ENCODE assay signal across 16 cellular contexts in genomic region chr3:182238141-182238540, GRCh38.
DNase-seq lines count a peak whose midpoint lies in the region; ATAC-seq, FAIRE-seq and TF ChIP-seq lines count a peak whose summit lies in the region.
"Had no signal": no experiment of that assay in that cellular context is flagged by ENCODE, and none has a peak within 500 bp of the region (broad histone marks: within the 10 kb centered on the region; RNA-seq: fewer than 3 reads in every experiment).

No MANE protein-coding gene starts in this region.

- H3K27ac ChIP-seq in astrocyte (ENCODE audit: low read depth, low read length), result peak overlapping the region; percentile 75
- peak overlapping the region; percentile 99 for H3K27ac ChIP-seq in neural progenitor cell
- H3K27ac ChIP-seq: adrenal gland, skin epidermis, testis had no signal

- no peaks in the 10 kb centered on the region for H4K20me1 ChIP-seq in astrocyte (ENCODE audit: insufficient read depth, low read length)
- H4K20me1 ChIP-seq in neural progenitor cell (ENCODE audit: low read depth), result no peaks in the 10 kb centered on the region

- H3K4me3 ChIP-seq in astrocyte (ENCODE audit: insufficient read depth, low read depth, low read length) (no peak overlapping the region), neural progenitor cell (peak overlapping the region; percentile 27)
- H3K4me3 ChIP-seq: adrenal gland, skin epidermis, testis had no signal

- FAIRE-seq in astrocyte (lab: Jason Lieb, UNC), result no peak

- TF ChIP-seq CTCF in astrocyte (IDR thresholded peaks at IDR 0.05; ENCODE audit: insufficient read depth, low read depth, low read length), result no peak
- TF ChIP-seq CTCF in neural progenitor cell (IDR thresholded peaks at IDR 0.05), result no peak

- H3K4me1 Mint-ChIP-seq in astrocyte (ENCODE audit: low read depth, unreplicated experiment) (peaks cover 8% of the 10 kb centered on the region), neural progenitor cell (peaks cover 66% of the 10 kb centered on the region)
- no peaks in the 10 kb centered on the region for H3K4me1 Mint-ChIP-seq in activated T-cell treated with anti-CD3 and anti-CD28 coated beads, Interleukin-2, amount 50 U/mL, for 4 hours (ENCODE audit: low read depth)

- H3K9me3 Mint-ChIP-seq in astrocyte (ENCODE audit: unreplicated experiment) (no peaks in the 10 kb centered on the region), neural progenitor cell (no peaks in the 10 kb centered on the region)
- no peaks in the 10 kb centered on the region for H3K9me3 Mint-ChIP-seq in activated T-cell treated with anti-CD3 and anti-CD28 coated beads, Interleukin-2, amount 50 U/mL, for 4 hours
- H3K9me3 Mint-ChIP-seq: activated T-cell treated with anti-CD3 and anti-CD28 coated beads, Interleukin-2, amount 50 U/mL, for 72 hours had no signal

- H2AFZ ChIP-seq in astrocyte (ENCODE audit: low read depth, low read length) (peak overlapping the region; percentile 34), neural progenitor cell (replicated peaks) (no peak overlapping the region)

- H3K4me2 ChIP-seq in astrocyte (ENCODE audit: low read length) (peak overlapping the region; percentile 78), neural progenitor cell (peak overlapping the region; percentile 76)

- no peak overlapping the region for H3K4me3 Mint-ChIP-seq in astrocyte (ENCODE audit: unreplicated experiment)
- H3K4me3 Mint-ChIP-seq in neural progenitor cell, result peak overlapping the region; percentile 51
- H3K4me3 Mint-ChIP-seq in activated T-cell treated with anti-CD3 and anti-CD28 coated beads, Interleukin-2, amount 50 U/mL, for 4 hours, result no peak overlapping the region
- H3K4me3 Mint-ChIP-seq: activated T-cell treated with anti-CD3 and anti-CD28 coated beads, Interleukin-2, amount 50 U/mL, for 72 hours had no signal

- H3F3A ChIP-seq in neural progenitor cell (ENCODE audit: low read depth), result peaks cover 33% of the 10 kb centered on the region

- H3K27ac Mint-ChIP-seq in astrocyte (ENCODE audit: unreplicated experiment) (no peak overlapping the region), neural progenitor cell (peak overlapping the region; percentile 100)
- H3K27ac Mint-ChIP-seq: activated T-cell treated with anti-CD3 and anti-CD28 coated beads, Interleukin-2, amount 50 U/mL, for 72 hours had no signal

- H3K79me2 ChIP-seq in astrocyte (ENCODE audit: insufficient read depth, low read length) (no peaks in the 10 kb centered on the region), neural progenitor cell (ENCODE audit: low read depth) (no peaks in the 10 kb centered on the region)

- H3K9me3 ChIP-seq in astrocyte (ENCODE audit: insufficient read depth, low read depth, low read length) (no peaks in the 10 kb centered on the region), neural progenitor cell (ENCODE audit: low read depth) (no peaks in the 10 kb centered on the region)
- H3K9me3 ChIP-seq: adrenal gland, testis had no signal

- H3K36me3 Mint-ChIP-seq in astrocyte (ENCODE audit: low read depth, unreplicated experiment) (no peaks in the 10 kb centered on the region), neural progenitor cell (no peaks in the 10 kb centered on the region)
- no peaks in the 10 kb centered on the region for H3K36me3 Mint-ChIP-seq in activated T-cell treated with anti-CD3 and anti-CD28 coated beads, Interleukin-2, amount 50 U/mL, for 4 hours (ENCODE audit: insufficient read depth)

- H3K36me3 ChIP-seq in astrocyte (ENCODE audit: insufficient read depth, low read length) (no peaks in the 10 kb centered on the region), neural progenitor cell (no peaks in the 10 kb centered on the region)
- H3K36me3 ChIP-seq: adrenal gland had no signal

- H3K27me3 Mint-ChIP-seq in astrocyte (ENCODE audit: low read depth, unreplicated experiment) (no peaks in the 10 kb centered on the region), neural progenitor cell (ENCODE audit: insufficient read depth, low read depth) (no peaks in the 10 kb centered on the region)
- no peaks in the 10 kb centered on the region for H3K27me3 Mint-ChIP-seq in activated T-cell treated with anti-CD3 and anti-CD28 coated beads, Interleukin-2, amount 50 U/mL, for 4 hours (ENCODE audit: low read depth)

- no peak for ATAC-seq in GM21723 (IDR thresholded peaks at IDR 0.05; ENCODE audit: unreplicated experiment)
- no peak for ATAC-seq in activated T-cell treated with anti-CD3 and anti-CD28 coated beads, Interleukin-2, amount 50 U/mL, for 4 hours
- ATAC-seq: activated T-cell treated with anti-CD3 and anti-CD28 coated beads, Interleukin-2, amount 50 U/mL, for 72 hours had no signal

- H3K4me1 ChIP-seq in astrocyte (ENCODE audit: insufficient read depth, low read length) (peaks cover 28% of the 10 kb centered on the region), neural progenitor cell (peaks cover 92% of the 10 kb centered on the region)

- DNase-seq in C1 segment of cervical spinal cord (lab: John Stamatoyannopoulos, UW), result peak in 10 of 14 donors; percentile 12 to 64 (median 50)
- peak; percentile 80 for DNase-seq in astrocyte (ENCODE audit: low read depth)
- DNase-seq in hippocampal formation (lab: John Stamatoyannopoulos, UW), result peak; percentile 49 to 73
- DNase-seq in neural progenitor cell (ENCODE audit: low spot score), result peak; percentile 97
- DNase-seq in activated T-cell treated with anti-CD3 and anti-CD28 coated beads, Interleukin-2, amount 50 U/mL, for 4 hours, result no peak
- DNase-seq in NCI-H510A treated with DMSO at 0.1 percent for 48 hours (lab: John Stamatoyannopoulos, UW), result no peak
- DNase-seq in activated CD4-positive, alpha-beta T cell treated with anti-CD3 and anti-CD28 coated beads for 1 hour, result no peak
- DNase-seq: activated T-cell treated with anti-CD3 and anti-CD28 coated beads, Interleukin-2, amount 50 U/mL, for 72 hours; adrenal gland; effector CD4-positive, alpha-beta T cell; NCI-H187 treated with DMSO at 0.1 percent for 48 hours; NCI-H82; T-helper 2 cell; testis had no signal

- H3K27me3 ChIP-seq in astrocyte (ENCODE audit: insufficient read depth, low read length) (no peaks in the 10 kb centered on the region), neural progenitor cell (no peaks in the 10 kb centered on the region)
- H3K27me3 ChIP-seq: adrenal gland, testis had no signal

- peak overlapping the region; percentile 52 for H3K9ac ChIP-seq in astrocyte (ENCODE audit: low read length)
- H3K9ac ChIP-seq in neural progenitor cell, result peak overlapping the region; percentile 14

Comparison
In these comparisons a context has a peak if more than half of its experiments do, and no peak if none do; other contexts are left out.
1. DNase-seq: peak in C1 segment of cervical spinal cord (10 of 14), astrocyte (single experiment), hippocampal formation (2 of 2) and neural progenitor cell (single experiment); none in activated T-cell treated with anti-CD3 and anti-CD28 coated beads, Interleukin-2, amount 50 U/mL, for 4 hours (single experiment), NCI-H510A treated with DMSO at 0.1 percent for 48 hours (single experiment) and activated CD4-positive, alpha-beta T cell treated with anti-CD3 and anti-CD28 coated beads for 1 hour (single experiment).